Comparison of ENCODE assay signal across 26 cellular contexts in the genomic region with DNA sequence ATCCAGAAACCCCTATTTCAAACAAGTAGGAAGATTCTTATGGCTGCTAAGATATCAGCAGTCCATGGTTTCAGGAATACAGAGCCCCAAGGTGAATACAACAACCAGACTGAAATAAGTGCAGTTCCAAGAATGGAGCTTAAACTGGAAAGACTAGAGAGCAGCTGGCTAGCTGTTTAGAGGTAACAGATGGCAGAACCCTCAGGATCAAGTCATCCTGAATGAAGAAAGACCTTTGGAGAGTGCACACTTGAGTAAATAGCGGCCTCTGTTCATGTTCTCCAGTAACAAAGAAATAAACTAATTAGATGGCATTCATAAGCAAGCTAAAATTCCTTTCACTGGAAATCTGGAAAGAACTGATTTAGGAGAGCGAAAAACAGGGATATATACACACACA.
DNase-seq lines count a peak whose midpoint lies in the region; TF ChIP-seq lines count a peak whose summit lies in the region.
"Had no signal": no experiment of that assay in that cellular context is flagged by ENCODE, and none has a peak within 500 bp of the region (broad histone marks: within the 10 kb centered on the region; RNA-seq: fewer than 3 reads in every experiment).

No MANE protein-coding gene starts in this region.

- H3K36me3 Mint-ChIP-seq in nephron progenitor cell (ENCODE audit: low read depth), result no peaks in the 10 kb centered on the region
- H3K36me3 Mint-ChIP-seq: IgD-negative memory B cell; stimulated activated memory B cell treated with anti-CD40 and anti-IgM and Interleukin-4, amounts not matched to agents 10 μg/mL and 1 μg/mL and 100 μg/mL, for 72 hours had no signal

- in situ Hi-C loops in G401 (cut with HindIII; ENCODE audit: low sequenced_read_pairs), result no loop called here

- H3K9me3 ChIP-seq in MM.1S (replicated peaks; ENCODE audit: insufficient read depth, low read length), result no peaks in the 10 kb centered on the region
- H3K9me3 ChIP-seq: left ventricle myocardium inferior, pancreas had no signal

- H3K9me3 Mint-ChIP-seq in nephron progenitor cell, result no peaks in the 10 kb centered on the region
- H3K9me3 Mint-ChIP-seq: IgD-negative memory B cell; neural crest cell; stimulated activated memory B cell treated with anti-CD40 and anti-IgM and Interleukin-4, amounts not matched to agents 10 μg/mL and 1 μg/mL and 100 μg/mL, for 72 hours had no signal

- no peak overlapping the region for H3K27ac Mint-ChIP-seq in nephron progenitor cell
- H3K27ac Mint-ChIP-seq: activated T-cell treated with anti-CD3 and anti-CD28 coated beads, Interleukin-2, amount 50 U/mL, for 72 hours; HFFc6; IgD-negative memory B cell; stimulated activated memory B cell treated with anti-CD40 and anti-IgM and Interleukin-4, amounts not matched to agents 10 μg/mL and 1 μg/mL and 100 μg/mL, for 72 hours; T-helper 1 cell treated with Interleukin-12 subunit alpha and Interleukin-12 subunit beta and Interleukin-4 antibody, amounts not matched to agents 30 μg/mL and 1 μg/mL, for 36 hours had no signal

- no peaks in the 10 kb centered on the region for H4K20me1 ChIP-seq in MM.1S (ENCODE audit: insufficient read depth, low read length)

- H3K27me3 ChIP-seq in MM.1S (replicated peaks; ENCODE audit: insufficient read depth, low read length), result no peaks in the 10 kb centered on the region
- H3K27me3 ChIP-seq: pancreas had no signal

- H3K4me1 ChIP-seq in MM.1S (ENCODE audit: low read length), result no peaks in the 10 kb centered on the region
- H3K4me1 ChIP-seq: left ventricle myocardium inferior, pancreas had no signal

- H3K9ac ChIP-seq in MM.1S (ENCODE audit: low read length), result no peak overlapping the region

- TF ChIP-seq CTCF in nephron progenitor cell (IDR thresholded peaks at IDR 0.05) (no peak), MM.1S (IDR thresholded peaks at IDR 0.05; ENCODE audit: low read length) (no peak)

- H3K4me1 Mint-ChIP-seq in nephron progenitor cell, result peaks cover 8% of the 10 kb centered on the region
- H3K4me1 Mint-ChIP-seq: IgD-negative memory B cell; neural crest cell; stimulated activated memory B cell treated with anti-CD40 and anti-IgM and Interleukin-4, amounts not matched to agents 10 μg/mL and 1 μg/mL and 100 μg/mL, for 72 hours had no signal

- H3K9me2 ChIP-seq in MM.1S (replicated peaks; ENCODE audit: insufficient read depth, low read length), result no peaks in the 10 kb centered on the region

- no peaks in the 10 kb centered on the region for H3F3A ChIP-seq in MM.1S (ENCODE audit: insufficient read depth, low read length)

- DNase-seq in DMS53 (lab: John Stamatoyannopoulos, UW) (peak; percentile 4), DMS53 treated with DMSO at 0.1 percent for 48 hours (lab: John Stamatoyannopoulos, UW; ENCODE audit: unreplicated experiment) (no peak), G401 (ENCODE audit: low spot score) (peak; percentile 81), NCI-H446 treated with DMSO at 0.1 percent for 48 hours (lab: John Stamatoyannopoulos, UW) (peak; percentile 90), cerebellar cortex (ENCODE audit: low spot score) (peak; percentile 77), DMS114 treated with DMSO at 0.1 percent for 48 hours (lab: John Stamatoyannopoulos, UW; ENCODE audit: unreplicated experiment) (no peak), nephron progenitor cell (no peak), MM.1S (no peak)
- DNase-seq: activated CD4-positive, alpha-beta T cell treated with anti-CD3 and anti-CD28 coated beads, Interleukin-2, amount 50 U/mL, for 48 hours; activated CD4-positive, CD25-positive, alpha-beta regulatory T cell treated with anti-CD3 and anti-CD28 coated beads, Interleukin-2, amount 50 U/mL, for 72 hours; activated naive CD4-positive, alpha-beta T cell; activated T-cell treated with anti-CD3 and anti-CD28 coated beads, Interleukin-2, amount 50 U/mL, for 72 hours; caudate nucleus; erythroblast; HFFc6; left ventricle myocardium inferior; mesenchymal stem cell; NCI-H1048; pancreas; PC-9; trophoblast cell had no signal

- H2AFZ ChIP-seq in MM.1S (ENCODE audit: low read length), result no peak overlapping the region
- H2AFZ ChIP-seq: PC-9 had no signal

- no peak overlapping the region for H3K27ac ChIP-seq in MM.1S (ENCODE audit: low read length)
- H3K27ac ChIP-seq: 22Rv1, left ventricle myocardium inferior, pancreas, PC-9 had no signal

- no peak overlapping the region for H3K4me3 Mint-ChIP-seq in nephron progenitor cell
- H3K4me3 Mint-ChIP-seq: activated T-cell treated with anti-CD3 and anti-CD28 coated beads, Interleukin-2, amount 50 U/mL, for 72 hours; HFFc6; IgD-negative memory B cell; neural crest cell; stimulated activated memory B cell treated with anti-CD40 and anti-IgM and Interleukin-4, amounts not matched to agents 10 μg/mL and 1 μg/mL and 100 μg/mL, for 72 hours; T-helper 1 cell treated with Interleukin-12 subunit alpha and Interleukin-12 subunit beta and Interleukin-4 antibody, amounts not matched to agents 30 μg/mL and 1 μg/mL, for 36 hours had no signal

- no peak overlapping the region for H3K4me3 ChIP-seq in MM.1S (ENCODE audit: low read length)
- H3K4me3 ChIP-seq: left ventricle myocardium inferior, pancreas, PC-9 had no signal

- no peaks in the 10 kb centered on the region for H3K27me3 Mint-ChIP-seq in nephron progenitor cell (ENCODE audit: low read depth, poor library complexity)
- H3K27me3 Mint-ChIP-seq: IgD-negative memory B cell; stimulated activated memory B cell treated with anti-CD40 and anti-IgM and Interleukin-4, amounts not matched to agents 10 μg/mL and 1 μg/mL and 100 μg/mL, for 72 hours had no signal

- H3K79me2 ChIP-seq in MM.1S (ENCODE audit: low read length), result no peaks in the 10 kb centered on the region

- no peak overlapping the region for H3K4me2 ChIP-seq in MM.1S (ENCODE audit: low read depth, low read length)
- H3K4me2 ChIP-seq: PC-9 had no signal

- H3K36me3 ChIP-seq in MM.1S (replicated peaks; ENCODE audit: insufficient read depth, low read length), result no peaks in the 10 kb centered on the region
- H3K36me3 ChIP-seq: left ventricle myocardium inferior, pancreas had no signal

Comparison
In these comparisons a context has a peak if more than half of its experiments do, and no peak if none do; other contexts are left out.
1. DNase-seq: peak in DMS53 (single experiment), G401 (single experiment), NCI-H446 treated with DMSO at 0.1 percent for 48 hours (single experiment) and cerebellar cortex (single experiment); none in DMS53 treated with DMSO at 0.1 percent for 48 hours (single experiment), DMS114 treated with DMSO at 0.1 percent for 48 hours (single experiment), nephron progenitor cell (single experiment) and MM.1S (single experiment).